In the genomic region with DNA sequence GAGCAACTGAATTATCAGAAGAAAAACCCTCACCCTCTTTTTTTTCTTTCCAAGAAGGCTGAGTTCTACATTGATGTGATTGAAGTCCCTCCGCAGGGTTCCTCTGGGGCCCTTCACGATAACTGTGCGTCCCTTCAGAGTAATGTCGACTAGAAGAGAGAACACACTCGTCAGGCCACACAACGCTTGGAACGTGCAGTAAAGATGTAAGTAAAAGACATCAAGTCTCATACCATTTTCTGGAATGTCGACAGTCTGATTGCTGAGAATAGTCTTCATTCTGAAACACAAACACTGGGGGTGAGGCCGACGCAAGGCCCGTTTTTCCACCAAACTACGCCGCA, we compare ENCODE assay signal across 8 cellular contexts. TPM values are rescaled to one million over a fixed set of nuclear protein-coding genes. Genes with fewer than 3 reads are reported as not detected.
A peak's percentile ranks its signal among the peaks of the same experiment; 100 is the strongest.
DNase-seq lines count a peak whose midpoint lies in the region; ATAC-seq and TF ChIP-seq lines count a peak whose summit lies in the region.
"Not testable (repeated sequence)": the region's sequence is repeated elsewhere in the genome, so short reads cannot be mapped to it uniquely, and the experiment has no call there.

No MANE protein-coding gene starts in this region.

- H2AK5ac ChIP-seq in mesendoderm (ENCODE audit: low read length): peak overlapping the region; percentile 85

- peaks cover 13% of the 10 kb centered on the region for H3K4me1 ChIP-seq in mammary epithelial cell (ENCODE audit: insufficient read depth, low read length)
- H3K4me1 ChIP-seq in gastroesophageal sphincter: peaks cover 11 to 47% (median 13%) of the 10 kb centered on the region in 3 donors
- not testable (repeated sequence) for H3K4me1 ChIP-seq in mesendoderm (ENCODE audit: control insufficient read depth, low read depth, low read length)
- H3K4me1 ChIP-seq in gastrocnemius medialis: peaks cover 19 to 21% of the 10 kb centered on the region in 2 donors

- peaks cover 12% of the 10 kb centered on the region for H4K20me1 ChIP-seq in mammary epithelial cell (ENCODE audit: insufficient read depth, low read length)

- TF ChIP-seq EP300 in gastroesophageal sphincter (IDR thresholded peaks at IDR 0.05): not testable (repeated sequence)

- peaks cover 75% of the 10 kb centered on the region for H3K79me2 ChIP-seq in mammary epithelial cell (ENCODE audit: insufficient read depth, low read length)
- H3K79me2 ChIP-seq in mesendoderm (ENCODE audit: control insufficient read depth, insufficient read depth, low read length): peaks cover 33% of the 10 kb centered on the region

- not testable (repeated sequence) for TF ChIP-seq POLR2A in gastroesophageal sphincter (IDR thresholded peaks at IDR 0.05); gastrocnemius medialis (IDR thresholded peaks at IDR 0.05)

- peaks cover 50% of the 10 kb centered on the region for H3K4me1 Mint-ChIP-seq in activated CD4-positive, alpha-beta T cell treated with anti-CD3 and anti-CD28 coated beads, Interleukin-2, amount 10 ng/mL, durations not matched to agents 7 days and 5 days

- H3K4me3 ChIP-seq in mammary epithelial cell (replicated peaks in 1 of 3; ENCODE audit: insufficient read depth in 1 of 3, low read depth in 2 of 3, low read length in 3 of 3) (peak overlapping the region; percentile 66 to 100 (median 70)), gastroesophageal sphincter (peak overlapping the region; percentile 74 to 86), mesendoderm (ENCODE audit: low read length) (peak overlapping the region; percentile 95), gastrocnemius medialis (peak overlapping the region; percentile 86 to 97 (median 90))

- H2AFZ ChIP-seq in mammary epithelial cell (ENCODE audit: low read depth, low read length): peak overlapping the region; percentile 92

- peak overlapping the region; percentile 74 for H3K4ac ChIP-seq in mesendoderm (ENCODE audit: low read depth, low read length)

- intact Hi-C loops in mammary epithelial cell (cut with micrococcal nuclease) (loop anchor here (1.0 to 10.0 kb wide), 2 partner anchors 11 to 553 kb away; no protein-coding TSS in a partner anchor), gastrocnemius medialis (cut with DNase I; ENCODE audit: low total_unique reads) (loop anchor here (1.0 to 5.0 kb wide), 7 partner anchors 69 to 599 kb away; partner anchors contain the start of genes N4BP2, RFC1, SMIM14 and UBE2K)

- peak overlapping the region; percentile 21 for H4K5ac ChIP-seq in mesendoderm (ENCODE audit: low read length)

- peak overlapping the region; percentile 81 for H3K18ac ChIP-seq in mesendoderm (ENCODE audit: low read length)

- POLR2A ChIA-PET in activated CD4-positive, alpha-beta T cell treated with anti-CD3 and anti-CD28 coated beads, Interleukin-2, amount 10 ng/mL, durations not matched to agents 7 days and 5 days (lab: Charles Lee): not testable (repeated sequence)

- dilution Hi-C loops in mammary epithelial cell (cut with HindIII; ENCODE audit: low sequenced_read_pairs): not testable (repeated sequence)

- peak overlapping the region; percentile 98 for H3K4me3 Mint-ChIP-seq in activated CD4-positive, alpha-beta T cell treated with anti-CD3 and anti-CD28 coated beads, Interleukin-2, amount 10 ng/mL, durations not matched to agents 7 days and 5 days

- not testable (repeated sequence) for H2BK120ac ChIP-seq in mesendoderm (ENCODE audit: low read depth, low read length)

- TF ChIP-seq CTCF in 22Rv1 (IDR thresholded peaks at IDR 0.05); mammary epithelial cell (conservative IDR thresholded peaks at IDR 0.05 in 1 of 2, IDR thresholded peaks at IDR 0.05 in 1 of 2; ENCODE audit: extremely low read depth in 1 of 2, insufficient read depth in 1 of 2, low read depth in 1 of 2, low read length in 2 of 2); gastroesophageal sphincter (IDR thresholded peaks at IDR 0.05); gastrocnemius medialis (IDR thresholded peaks at IDR 0.05 in 4 of 5, conservative IDR thresholded peaks at IDR 0.05 in 1 of 5): not testable (repeated sequence)

- H3K79me1 ChIP-seq in mesendoderm (ENCODE audit: low read length): not testable (repeated sequence)

- H3K9ac ChIP-seq in mammary epithelial cell (ENCODE audit: insufficient read depth, low read length) (peak overlapping the region; percentile 99), mesendoderm (ENCODE audit: low read length) (peak overlapping the region; percentile 100)

- BruUV-seq in mammary epithelial cell (replicated peaks; lab: Mats Ljungman, UMichigan): not testable (repeated sequence)

- not testable (repeated sequence) for H2BK15ac ChIP-seq in mesendoderm (replicated peaks; ENCODE audit: low read depth)

- ATAC-seq in GM19025 (IDR thresholded peaks at IDR 0.05; ENCODE audit: low read depth, unreplicated experiment): peak; percentile 2
- not testable (repeated sequence) for ATAC-seq in gastroesophageal sphincter
- ATAC-seq in gastrocnemius medialis: peak in 1 of 2 donors; percentile 1

- not testable (repeated sequence) for H3K9me3 ChIP-seq in KOPT-K1 (ENCODE audit: insufficient read depth, low read length, poor library complexity, severe bottlenecking); mammary epithelial cell (replicated peaks; ENCODE audit: insufficient read depth, low read length); gastroesophageal sphincter; gastrocnemius medialis

- H3K56ac ChIP-seq in mesendoderm (ENCODE audit: low read length): peak overlapping the region; percentile 96

- DNase-seq in activated CD4-positive, alpha-beta T cell treated with anti-CD3 and anti-CD28 coated beads, Interleukin-2, amount 10 ng/mL, durations not matched to agents 7 days and 5 days; mammary epithelial cell; mesendoderm; gastrocnemius medialis: not testable (repeated sequence)

- H3K23ac ChIP-seq in mesendoderm (ENCODE audit: low read length): peak overlapping the region; percentile 72

- H3K36me3 ChIP-seq in KOPT-K1 (ENCODE audit: insufficient read depth, low read length) (peaks cover 66% of the 10 kb centered on the region), mammary epithelial cell (ENCODE audit: insufficient read depth, low read length) (peaks cover 55% of the 10 kb centered on the region), gastroesophageal sphincter (peaks cover 14 to 60% of the 10 kb centered on the region in 2 donors), mesendoderm (ENCODE audit: control insufficient read depth, insufficient read depth, low read length) (peaks cover 15% of the 10 kb centered on the region), gastrocnemius medialis (peaks cover 3 to 54% of the 10 kb centered on the region in 2 donors)

- in situ Hi-C loops in mammary epithelial cell (cut with MboI; ENCODE audit: low sequenced_read_pairs in 2 of 2): not testable (repeated sequence)
- in situ Hi-C loops in gastrocnemius medialis (cut with MboI; ENCODE audit: low sequenced_read_pairs in 4 of 4): loop anchor here in 3 of 4 donors (25.0 kb wide), 2 partner anchors 179 to 854 kb away; partner anchors contain the start of gene SMIM14 (in 2 of the 3)

- peak overlapping the region; percentile 72 for H2BK5ac ChIP-seq in mesendoderm (ENCODE audit: low read length)

- CTCF ChIA-PET in activated CD4-positive, alpha-beta T cell treated with anti-CD3 and anti-CD28 coated beads, Interleukin-2, amount 10 ng/mL, durations not matched to agents 7 days and 5 days (lab: Charles Lee): interaction anchor here (0.8 to 6.5 kb wide), 2 partner anchors 11 to 483 kb away, joined by 3 to 31 read pairs; no protein-coding TSS in a partner anchor
- CTCF ChIA-PET in mammary epithelial cell (lab: Charles Lee; ENCODE audit: low non-redundant PET): interaction anchor here (0.6 kb wide), 1 partner anchor 47 kb away, joined by 3 read pairs; no protein-coding TSS in a partner anchor

- not testable (repeated sequence) for H3K9me3 Mint-ChIP-seq in activated CD4-positive, alpha-beta T cell treated with anti-CD3 and anti-CD28 coated beads, Interleukin-2, amount 10 ng/mL, durations not matched to agents 7 days and 5 days

- peak overlapping the region; percentile 96 for H3K27ac ChIP-seq in 22Rv1
- H3K27ac ChIP-seq in KOPT-K1 (ENCODE audit: low read depth, low read length, poor library complexity, severe bottlenecking): peak overlapping the region; percentile 82
- H3K27ac ChIP-seq in mammary epithelial cell (ENCODE audit: insufficient read depth, low read depth, low read length): peak overlapping the region; percentile 93
- H3K27ac ChIP-seq in gastroesophageal sphincter: peak overlapping the region; percentile 89 to 96 (median 92)
- peak overlapping the region; percentile 91 for H3K27ac ChIP-seq in mesendoderm (ENCODE audit: low read depth, low read length)
- peak overlapping the region; percentile 90 to 97 (median 95) for H3K27ac ChIP-seq in gastrocnemius medialis

- H3K27ac Mint-ChIP-seq in activated CD4-positive, alpha-beta T cell treated with anti-CD3 and anti-CD28 coated beads, Interleukin-2, amount 10 ng/mL, durations not matched to agents 7 days and 5 days: peak overlapping the region; percentile 100

- H3K36me3 Mint-ChIP-seq in activated CD4-positive, alpha-beta T cell treated with anti-CD3 and anti-CD28 coated beads, Interleukin-2, amount 10 ng/mL, durations not matched to agents 7 days and 5 days (ENCODE audit: low read depth): peaks cover 43% of the 10 kb centered on the region

- H3K4me2 ChIP-seq in mammary epithelial cell (ENCODE audit: insufficient read depth, low read depth, low read length): peak overlapping the region; percentile 94
- peak overlapping the region; percentile 46 for H3K4me2 ChIP-seq in mesendoderm (ENCODE audit: low read length)

- H3K27me3 Mint-ChIP-seq in activated CD4-positive, alpha-beta T cell treated with anti-CD3 and anti-CD28 coated beads, Interleukin-2, amount 10 ng/mL, durations not matched to agents 7 days and 5 days: not testable (repeated sequence)

- H4K8ac ChIP-seq in mesendoderm (ENCODE audit: low read depth, low read length): peak overlapping the region; percentile 30

- 1% methylated on average over 9 of the region's 13 CpGs for WGBS in mammary epithelial cell (ENCODE audit: low coverage, missing lambda C conversion rate)
- WGBS in gastroesophageal sphincter (ENCODE audit: low coverage in 1 of 2), 2 donors: 0% methylated on average over 7 of the region's 13 CpGs; no CpG with 5 or more reads in 1 of the 2 donors
- WGBS in mesendoderm (ENCODE audit: extremely low coverage, insufficient coverage, low lambda C conversion rate): no CpG with 5 or more reads among the region's 13 CpGs

- not testable (repeated sequence) for H3K27me3 ChIP-seq in mammary epithelial cell (ENCODE audit: insufficient read depth, low read length); gastroesophageal sphincter; mesendoderm (ENCODE audit: insufficient read depth, low read length, poor library complexity); gastrocnemius medialis

RNA-seq across cellular contexts. Expression of gene RPL9, which starts 0.6 kb away (rescaled TPM):
- total RNA-seq in activated CD4-positive, alpha-beta T cell treated with anti-CD3 and anti-CD28 coated beads, Interleukin-2, amount 10 ng/mL, durations not matched to agents 7 days and 5 days: 1,000 to 10,000 TPM in 1 of 2 experiments, 100 to 1,000 TPM in 1; 868 to 1,019 TPM
- total RNA-seq in mammary epithelial cell (1,000 to 10,000 TPM in 1 of 2 donors, 100 to 1,000 TPM in 1; 524 to 1,844 TPM), gastroesophageal sphincter (1,000 to 10,000 TPM; 1,742 to 7,890 (median 5,202) TPM), gastrocnemius medialis (1,000 to 10,000 TPM; 2,556 to 3,080 (median 2,834) TPM)
- 1,095 TPM for polyA plus RNA-seq in mammary epithelial cell
- 202 TPM for polyA minus RNA-seq in mammary epithelial cell
- polyA plus RNA-seq in mesendoderm (2013, experiment 1 of 2): 2,407 TPM
- polyA plus RNA-seq in mesendoderm (2013, experiment 2 of 2): 2,414 TPM

RNA-seq across cellular contexts. Expression of gene LIAS, which starts 0.7 kb away (rescaled TPM):
- 10 to 100 TPM; 14.2 to 14.5 TPM for total RNA-seq in activated CD4-positive, alpha-beta T cell treated with anti-CD3 and anti-CD28 coated beads, Interleukin-2, amount 10 ng/mL, durations not matched to agents 7 days and 5 days
- total RNA-seq in mammary epithelial cell: 10 to 100 TPM in 1 of 2 donors, 1 to 10 TPM in 1; 8.5 to 17.6 TPM
- 10.5 TPM for polyA plus RNA-seq in mammary epithelial cell
- not detected for polyA minus RNA-seq in mammary epithelial cell
- 10 to 100 TPM in 2 of 4 donors, 1 to 10 TPM in 2; 7.8 to 16.8 (median 9.9) TPM for total RNA-seq in gastroesophageal sphincter
- 15.4 TPM for polyA plus RNA-seq in mesendoderm (2013, experiment 1 of 2)
- 15.3 TPM for polyA plus RNA-seq in mesendoderm (2013, experiment 2 of 2)
- total RNA-seq in gastrocnemius medialis: 10 to 100 TPM; 10.3 to 20.2 (median 12.1) TPM

RNA-seq across cellular contexts. Expression of gene KLB, which starts 51.4 kb away (rescaled TPM):
- total RNA-seq in activated CD4-positive, alpha-beta T cell treated with anti-CD3 and anti-CD28 coated beads, Interleukin-2, amount 10 ng/mL, durations not matched to agents 7 days and 5 days: not detected
- under 1 TPM in 1 of 2 donors, not detected in 1; 0.17 TPM for total RNA-seq in mammary epithelial cell
- not detected for polyA plus RNA-seq in mammary epithelial cell
- not detected for polyA minus RNA-seq in mammary epithelial cell
- under 1 TPM in 2 of 4 donors, not detected in 2; 0.05 to 0.13 TPM for total RNA-seq in gastroesophageal sphincter
- polyA plus RNA-seq in mesendoderm (2013, experiment 1 of 2): 0.14 TPM
- polyA plus RNA-seq in mesendoderm (2013, experiment 2 of 2): 0.11 TPM
- under 1 TPM in 1 of 4 donors, not detected in 3; 0.13 TPM for total RNA-seq in gastrocnemius medialis
